Comparison of ENCODE assay signal across 8 cellular contexts in the genomic region with DNA sequence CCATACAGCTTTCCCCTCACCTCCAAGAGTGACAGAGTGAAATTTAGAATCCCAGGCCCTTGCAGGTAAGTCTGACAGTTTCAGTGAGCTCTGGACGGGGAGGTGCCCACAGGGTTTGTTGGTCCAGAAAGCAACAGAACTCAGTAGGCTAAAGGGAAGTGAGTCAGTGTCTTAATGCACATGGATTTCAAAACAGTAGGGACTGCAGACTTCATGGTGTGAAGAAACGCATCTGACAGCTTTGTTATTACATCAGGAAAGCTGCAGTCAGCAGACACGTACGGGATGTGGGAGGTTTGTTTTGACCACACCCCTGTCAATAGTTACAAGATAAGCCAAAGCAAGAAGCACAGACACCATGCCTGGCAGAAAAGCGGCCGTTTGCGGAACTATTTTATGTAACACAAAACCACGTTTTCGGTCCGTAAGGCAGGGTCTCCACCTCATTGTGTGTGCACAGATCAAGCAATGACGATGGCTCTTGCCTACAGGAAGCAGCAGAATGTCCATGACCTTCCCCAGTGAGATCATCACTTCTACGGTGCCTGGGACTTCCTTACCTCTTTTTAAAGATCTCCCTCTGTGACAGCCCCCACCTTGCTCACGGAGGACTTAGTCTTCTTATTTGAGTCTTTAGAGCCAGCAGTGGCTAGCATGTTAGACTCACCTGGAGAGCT.
DNase-seq lines count a peak whose midpoint lies in the region; ATAC-seq lines count a peak whose summit lies in the region.

No MANE protein-coding gene starts in this region.

- no peaks in the 10 kb centered on the region for H3K27me3 Mint-ChIP-seq in central memory CD8-positive, alpha-beta T cell
- H3K27me3 Mint-ChIP-seq in memory B cell = peaks cover 2% of the 10 kb centered on the region

- peak; percentile 84 for ATAC-seq in GM19043 (IDR thresholded peaks at IDR 0.05; ENCODE audit: low read depth, unreplicated experiment)
- peak; percentile 85 for ATAC-seq in central memory CD8-positive, alpha-beta T cell (replicated peaks; ENCODE audit: extremely low read depth, poor library complexity, severe bottlenecking)
- ATAC-seq in memory B cell (ENCODE audit: low read depth) = peak; percentile 83
- ATAC-seq in GM21515 (IDR thresholded peaks at IDR 0.05; ENCODE audit: unreplicated experiment) = no peak

- peak overlapping the region; percentile 94 for H3K27ac Mint-ChIP-seq in central memory CD8-positive, alpha-beta T cell (ENCODE audit: low read depth)
- peak overlapping the region; percentile 93 for H3K27ac Mint-ChIP-seq in memory B cell

- H3K36me3 Mint-ChIP-seq in central memory CD8-positive, alpha-beta T cell (ENCODE audit: insufficient read depth) = peaks cover 8% of the 10 kb centered on the region
- H3K36me3 Mint-ChIP-seq in memory B cell = peaks cover 2% of the 10 kb centered on the region

- peaks cover 7% of the 10 kb centered on the region for H3K9me3 Mint-ChIP-seq in central memory CD8-positive, alpha-beta T cell
- peaks cover 8% of the 10 kb centered on the region for H3K9me3 Mint-ChIP-seq in memory B cell

- H3K4me1 Mint-ChIP-seq in central memory CD8-positive, alpha-beta T cell = peaks cover 12% of the 10 kb centered on the region
- H3K4me1 Mint-ChIP-seq in memory B cell = peaks cover 12% of the 10 kb centered on the region

- peak in 75 of 76 experiments; percentile 26 to 93 (median 75) for DNase-seq in HUDEP-2 (lab: John Stamatoyannopoulos, UW; ENCODE audit: unreplicated experiment in 76 of 76)
- peak; percentile 59 for DNase-seq in activated CD4-positive, CD25-positive, alpha-beta regulatory T cell treated with anti-CD3 and anti-CD28 coated beads, Interleukin-2, amount 50 U/mL, for 16 hours (ENCODE audit: low read depth, low spot score)
- DNase-seq in central memory CD8-positive, alpha-beta T cell (ENCODE audit: low spot score in 2 of 2) = peak; percentile 51 to 84
- peak; percentile 47 to 61 for DNase-seq in memory B cell (ENCODE audit: low spot score in 2 of 2)
- peak; percentile 36 to 39 for DNase-seq in stimulated activated CD8-positive, alpha-beta memory T cell treated with anti-CD3 and anti-CD28 coated beads, Interleukin-4, amount 100 ng/mL, for 1 hour (ENCODE audit: low read depth in 2 of 2, low spot score in 1 of 2)
- DNase-seq in NCI-H1436 (lab: John Stamatoyannopoulos, UW) = no peak

- H3K4me3 Mint-ChIP-seq in central memory CD8-positive, alpha-beta T cell = peak overlapping the region; percentile 58
- H3K4me3 Mint-ChIP-seq in memory B cell = peak overlapping the region; percentile 59
